Comparison of ENCODE assay signal across 9 cellular contexts in genomic region chr20:50987493-50988210, GRCh38. TPM values are rescaled to one million over a fixed set of nuclear protein-coding genes. Genes with fewer than 3 reads are reported as not detected.
A peak's percentile ranks its signal among the peaks of the same experiment; 100 is the strongest.
DNase-seq lines count a peak whose midpoint lies in the region; ATAC-seq and TF ChIP-seq lines count a peak whose summit lies in the region.
"Had no signal": no experiment of that assay in that cellular context is flagged by ENCODE, and none has a peak within 500 bp of the region (broad histone marks: within the 10 kb centered on the region; RNA-seq: fewer than 3 reads in every experiment).

No MANE protein-coding gene starts in this region.

- no peak overlapping the region for H3K4me3 Mint-ChIP-seq in activated CD4-positive, alpha-beta T cell treated with anti-CD3 and anti-CD28 coated beads, Interleukin-2, amount 10 ng/mL, durations not matched to agents 24 days and 14 days
- H3K4me3 Mint-ChIP-seq: dendritic cell treated with granulocyte-macrophage colony-stimulating factor and Interleukin-4, amounts not matched to agents 40 ng/mL and 50 ng/mL, for 4 days had no signal

- WGBS in lung, 2 donors: 16 to 20% methylated on average over 13 of the region's 13 CpGs

- no peaks in the 10 kb centered on the region for H3K36me3 ChIP-seq in lung (ENCODE audit: control insufficient read depth in 2 of 2, insufficient read depth in 2 of 2, low read length in 2 of 2)

- H3K9me3 Mint-ChIP-seq in activated CD4-positive, alpha-beta T cell treated with anti-CD3 and anti-CD28 coated beads, Interleukin-2, amount 10 ng/mL, durations not matched to agents 24 days and 14 days: no peaks in the 10 kb centered on the region
- H3K9me3 Mint-ChIP-seq: dendritic cell treated with granulocyte-macrophage colony-stimulating factor and Interleukin-4, amounts not matched to agents 40 ng/mL and 50 ng/mL, for 4 days had no signal

- no peak overlapping the region for H3K4me3 ChIP-seq in lung

- peaks cover 3% of the 10 kb centered on the region for H3K4me1 Mint-ChIP-seq in activated CD4-positive, alpha-beta T cell treated with anti-CD3 and anti-CD28 coated beads, Interleukin-2, amount 10 ng/mL, durations not matched to agents 24 days and 14 days

- ATAC-seq in HG03354 (IDR thresholded peaks at IDR 0.05; ENCODE audit: poor library complexity, severe bottlenecking, unreplicated experiment) (peak; percentile 69), lung (ENCODE audit: insufficient read depth, low FRiP score) (peak; percentile 86), GM21737 (IDR thresholded peaks at IDR 0.05; ENCODE audit: unreplicated experiment) (no peak)

- intact Hi-C loops in activated CD4-positive, alpha-beta T cell treated with anti-CD3 and anti-CD28 coated beads, Interleukin-2, amount 10 ng/mL, durations not matched to agents 24 days and 14 days (cut with micrococcal nuclease): loop anchor here (1.0 to 5.0 kb wide), 2 partner anchors 319 to 635 kb away; no protein-coding TSS in a partner anchor

- peak; percentile 93 for TF ChIP-seq CTCF in lung (IDR thresholded peaks at IDR 0.05; ENCODE audit: control extremely low read depth, extremely low read depth)

- no peaks in the 10 kb centered on the region for H3K36me3 Mint-ChIP-seq in activated CD4-positive, alpha-beta T cell treated with anti-CD3 and anti-CD28 coated beads, Interleukin-2, amount 10 ng/mL, durations not matched to agents 24 days and 14 days (ENCODE audit: low read depth)

- no peaks in the 10 kb centered on the region for H3K9me3 ChIP-seq in lung (ENCODE audit: control insufficient read depth in 2 of 2, insufficient read depth in 1 of 2, low read length in 1 of 2)

- DNase-seq in DMS53 treated with DMSO at 0.1 percent for 48 hours (lab: John Stamatoyannopoulos, UW; ENCODE audit: unreplicated experiment) (peak; percentile 54), NCI-H69 (lab: John Stamatoyannopoulos, UW) (peak; percentile 71), dedifferentiated amniotic fluid mesenchymal stem cell (ENCODE audit: extremely low spot score) (peak; percentile 90), lung (ENCODE audit: low spot score) (peak; percentile 78)
- peak; percentile 92 for DNase-seq in activated CD4-positive, alpha-beta T cell treated with anti-CD3 and anti-CD28 coated beads, Interleukin-2, amount 10 ng/mL, durations not matched to agents 24 days and 14 days
- DNase-seq in stimulated activated CD8-positive, alpha-beta memory T cell treated with anti-CD3 and anti-CD28 coated beads, Interleukin-4, amount 100 ng/mL, for 1 hour (ENCODE audit: low read depth in 2 of 2, low spot score in 1 of 2): peak; percentile 17 to 25

- H3K27me3 Mint-ChIP-seq in activated CD4-positive, alpha-beta T cell treated with anti-CD3 and anti-CD28 coated beads, Interleukin-2, amount 10 ng/mL, durations not matched to agents 24 days and 14 days: peaks cover 26% of the 10 kb centered on the region

- H3K27me3 ChIP-seq in lung (ENCODE audit: control insufficient read depth, insufficient read depth): no peaks in the 10 kb centered on the region

- H3K27ac Mint-ChIP-seq in activated CD4-positive, alpha-beta T cell treated with anti-CD3 and anti-CD28 coated beads, Interleukin-2, amount 10 ng/mL, durations not matched to agents 24 days and 14 days: no peak overlapping the region
- H3K27ac Mint-ChIP-seq: dendritic cell treated with granulocyte-macrophage colony-stimulating factor and Interleukin-4, amounts not matched to agents 40 ng/mL and 50 ng/mL, for 4 days had no signal

- H3K27ac ChIP-seq in lung (ENCODE audit: low read depth in 1 of 2, low read length in 1 of 2): no peak overlapping the region

- H3K4me1 ChIP-seq in lung (ENCODE audit: control insufficient read depth in 2 of 2, insufficient read depth in 2 of 2, low read length in 2 of 2): no peaks in the 10 kb centered on the region

RNA-seq across cellular contexts. Expression of gene MOCS3, which starts 29.0 kb away (rescaled TPM):
- 5.7 and 6.3 TPM in 2 replicates for total RNA-seq in activated CD4-positive, alpha-beta T cell treated with anti-CD3 and anti-CD28 coated beads, Interleukin-2, amount 10 ng/mL, durations not matched to agents 24 days and 14 days
- 1 to 10 TPM; 3.3 to 5.9 TPM for total RNA-seq in lung
- 1 to 10 TPM; 1.8 to 3.4 TPM for polyA plus RNA-seq in lung

RNA-seq across cellular contexts. Expression of gene DPM1, which starts 29.3 kb away (rescaled TPM):
- total RNA-seq in activated CD4-positive, alpha-beta T cell treated with anti-CD3 and anti-CD28 coated beads, Interleukin-2, amount 10 ng/mL, durations not matched to agents 24 days and 14 days: 61.2 and 68.3 TPM in 2 replicates
- total RNA-seq in lung: 10 to 100 TPM; 32.2 to 34.5 TPM
- 10 to 100 TPM; 27.9 to 57.3 TPM for polyA plus RNA-seq in lung

RNA-seq across cellular contexts. Expression of gene KCNG1, which starts 35.3 kb away (rescaled TPM):
- 9.8 and 12.3 TPM in 2 replicates for total RNA-seq in activated CD4-positive, alpha-beta T cell treated with anti-CD3 and anti-CD28 coated beads, Interleukin-2, amount 10 ng/mL, durations not matched to agents 24 days and 14 days
- under 1 TPM; 0.31 to 0.54 TPM for total RNA-seq in lung
- polyA plus RNA-seq in lung: under 1 TPM; 0.14 to 0.58 TPM

RNA-seq across cellular contexts. Expression of gene ADNP, which starts 56.4 kb away (rescaled TPM):
- total RNA-seq in activated CD4-positive, alpha-beta T cell treated with anti-CD3 and anti-CD28 coated beads, Interleukin-2, amount 10 ng/mL, durations not matched to agents 24 days and 14 days: 68.3 and 72.9 TPM in 2 replicates
- 10 to 100 TPM; 49.0 to 81.5 TPM for total RNA-seq in lung
- 10 to 100 TPM; 18.0 to 33.9 TPM for polyA plus RNA-seq in lung

Comparison
In these comparisons a context has a peak if more than half of its experiments do, and no peak if none do; other contexts are left out.
1. DNase-seq: peak in every context shown above with its lines; median percentile 92 in activated CD4-positive, alpha-beta T cell treated with anti-CD3 and anti-CD28 coated beads, Interleukin-2, amount 10 ng/mL, durations not matched to agents 24 days and 14 days; 90 in dedifferentiated amniotic fluid mesenchymal stem cell; 78 in lung; 71 in NCI-H69; 54 in DMS53 treated with DMSO at 0.1 percent for 48 hours; 21 in stimulated activated CD8-positive, alpha-beta memory T cell treated with anti-CD3 and anti-CD28 coated beads, Interleukin-4, amount 100 ng/mL, for 1 hour.